In genomic region chr2:26068602-26069298, GRCh38 we compare ENCODE assay signal across 8 cellular contexts. TPM values are rescaled to one million over a fixed set of nuclear protein-coding genes. Genes with fewer than 3 reads are reported as not detected.
DNase-seq lines count a peak whose midpoint lies in the region; ATAC-seq and TF ChIP-seq lines count a peak whose summit lies in the region.

No MANE protein-coding gene starts in this region.

- ATAC-seq in GM21786 (IDR thresholded peaks at IDR 0.05; ENCODE audit: unreplicated experiment), result peak; percentile 87
- ATAC-seq in activated CD4-positive, alpha-beta T cell treated with anti-CD3 and anti-CD28 coated beads for 36 hours, result peak; percentile 96

- peak; percentile 3 for DNase-seq in NCI-H1436 (lab: John Stamatoyannopoulos, UW)
- no peak for DNase-seq in NCI-H1436 treated with DMSO at 0.1 percent for 48 hours (lab: John Stamatoyannopoulos, UW)
- peak; percentile 73 for DNase-seq in activated CD4-positive, alpha-beta T cell treated with anti-CD3 and anti-CD28 coated beads for 36 hours
- DNase-seq in fibroblast of mammary gland (ENCODE audit: low read depth), result peak; percentile 90
- DNase-seq in stimulated activated CD4-positive, alpha-beta T cell treated with anti-CD3 and anti-CD28 coated beads, Interleukin-12 subunit alpha, Interleukin-12 subunit beta, amount 100 ng/mL, for 48 hours (ENCODE audit: low read depth in 2 of 3, low spot score in 1 of 3), result peak; percentile 25 to 40 (median 29)
- no peak for DNase-seq in NCI-H2081 treated with DMSO at 0.1 percent for 48 hours (lab: John Stamatoyannopoulos, UW)

- H3K9ac ChIP-seq in KMS-11, result peak overlapping the region; percentile 72; the same call in 1 of the 2 replicates

- H3K36me3 ChIP-seq in KMS-11 (ENCODE audit: insufficient read depth), result no peaks in the 10 kb centered on the region

- no peak overlapping the region for H2AFZ ChIP-seq in KMS-11 (ENCODE audit: low read depth)

- H3K4me1 Mint-ChIP-seq in activated CD4-positive, alpha-beta T cell treated with anti-CD3 and anti-CD28 coated beads for 36 hours, result peaks cover 58% of the 10 kb centered on the region

- H3K27me3 Mint-ChIP-seq in activated CD4-positive, alpha-beta T cell treated with anti-CD3 and anti-CD28 coated beads for 36 hours, result no peaks in the 10 kb centered on the region

- no peaks in the 10 kb centered on the region for H3K27me3 ChIP-seq in KMS-11 (ENCODE audit: insufficient read depth, low read depth)

- peak overlapping the region; percentile 58 for H3K4me2 ChIP-seq in KMS-11

- H3K4me3 Mint-ChIP-seq in activated CD4-positive, alpha-beta T cell treated with anti-CD3 and anti-CD28 coated beads for 36 hours, result peak overlapping the region; percentile 41

- no peaks in the 10 kb centered on the region for H3K9me3 Mint-ChIP-seq in activated CD4-positive, alpha-beta T cell treated with anti-CD3 and anti-CD28 coated beads for 36 hours (ENCODE audit: low read depth)

- peaks cover 93% of the 10 kb centered on the region for H3K4me1 ChIP-seq in KMS-11 (ENCODE audit: low read depth, poor library complexity, severe bottlenecking)

- H3K36me3 Mint-ChIP-seq in activated CD4-positive, alpha-beta T cell treated with anti-CD3 and anti-CD28 coated beads for 36 hours (ENCODE audit: low read depth), result peaks cover 18% of the 10 kb centered on the region

- peak overlapping the region; percentile 97 for H3K27ac ChIP-seq in KMS-11

- peak overlapping the region; percentile 89 for H3K27ac Mint-ChIP-seq in activated CD4-positive, alpha-beta T cell treated with anti-CD3 and anti-CD28 coated beads for 36 hours

- H4K20me1 ChIP-seq in KMS-11 (ENCODE audit: insufficient read depth), result no peaks in the 10 kb centered on the region

- CTCF ChIA-PET in activated CD4-positive, alpha-beta T cell treated with anti-CD3 and anti-CD28 coated beads for 36 hours (lab: Charles Lee), result interaction anchor here (0.9 to 1.7 kb wide), 8 partner anchors 11 to 394 kb away, joined by 3 to 7 read pairs (median 3); partner anchors contain the start of gene RAB10

- TF ChIP-seq CTCF in KMS-11 (conservative IDR thresholded peaks at IDR 0.05; ENCODE audit: low read depth, low read length) (no peak), fibroblast of mammary gland (conservative IDR thresholded peaks at IDR 0.05; ENCODE audit: control insufficient read depth, insufficient read depth, low read depth, low read length) (no peak)

- POLR2A ChIA-PET in activated CD4-positive, alpha-beta T cell treated with anti-CD3 and anti-CD28 coated beads for 36 hours (lab: Charles Lee), result interaction anchor here (0.6 to 1.4 kb wide), 5 partner anchors 20 to 316 kb away, joined by 3 to 7 read pairs (median 3); partner anchors contain the start of gene RAB10

- intact Hi-C loops in activated CD4-positive, alpha-beta T cell treated with anti-CD3 and anti-CD28 coated beads for 36 hours (cut with DNase I, micrococcal nuclease), result loop anchor here (1.0 to 5.0 kb wide), 5 partner anchors 18 to 191 kb away; partner anchors contain the start of genes ASXL2 (in 1 of the 2) and RAB10 (in 1 of the 2)

- H3K79me2 ChIP-seq in KMS-11 (ENCODE audit: insufficient read depth, low read depth), result peaks cover 86% of the 10 kb centered on the region

- H3K4me3 ChIP-seq in KMS-11 (IDR thresholded peaks at IDR 0.05; ENCODE audit: insufficient read depth, low read depth, low read length) (peak overlapping the region; percentile 6), fibroblast of mammary gland (ENCODE audit: control insufficient read depth, low read depth, low read length) (no peak overlapping the region)

RNA-seq across cellular contexts. Expression of gene RAB10, which starts 34.9 kb away (rescaled TPM):
- 100 to 1,000 TPM; 103 to 160 TPM for total RNA-seq in activated CD4-positive, alpha-beta T cell treated with anti-CD3 and anti-CD28 coated beads for 36 hours

Comparison
In these comparisons a context has a peak if more than half of its experiments do, and no peak if none do; other contexts are left out.
1. DNase-seq: peak in NCI-H1436 (single experiment), activated CD4-positive, alpha-beta T cell treated with anti-CD3 and anti-CD28 coated beads for 36 hours (single experiment), fibroblast of mammary gland (single experiment) and stimulated activated CD4-positive, alpha-beta T cell treated with anti-CD3 and anti-CD28 coated beads, Interleukin-12 subunit alpha, Interleukin-12 subunit beta, amount 100 ng/mL, for 48 hours (3 of 3); none in NCI-H1436 treated with DMSO at 0.1 percent for 48 hours (single experiment) and NCI-H2081 treated with DMSO at 0.1 percent for 48 hours (single experiment).